Comparison of ENCODE assay signal across 8 cellular contexts in genomic region chr2:200373973-200374416, GRCh38.
DNase-seq lines count a peak whose midpoint lies in the region; ATAC-seq and TF ChIP-seq lines count a peak whose summit lies in the region.

No MANE protein-coding gene starts in this region.

- no peak for TF ChIP-seq POLR2A in suprapubic skin (IDR thresholded peaks at IDR 0.05)

- ATAC-seq in GM18511 (IDR thresholded peaks at IDR 0.05; ENCODE audit: unreplicated experiment) (peak; percentile 92), GM21786 (IDR thresholded peaks at IDR 0.05; ENCODE audit: unreplicated experiment) (peak; percentile 92), right cardiac atrium (no peak)

- no peak for TF ChIP-seq CTCF in epithelial cell of esophagus (IDR thresholded peaks at IDR 0.05; ENCODE audit: insufficient read depth, low read depth, low read length, missing control alignments)
- TF ChIP-seq CTCF in suprapubic skin (IDR thresholded peaks at IDR 0.05), result no peak
- no peak for TF ChIP-seq CTCF in glutamatergic neuron (IDR thresholded peaks at IDR 0.05; ENCODE audit: partially characterized antibody, unreplicated experiment)

- TF ChIP-seq EP300 in suprapubic skin (IDR thresholded peaks at IDR 0.05), result no peak

- H3K27me3 Mint-ChIP-seq in glutamatergic neuron (ENCODE audit: unreplicated experiment), result no peaks in the 10 kb centered on the region

- WGBS in suprapubic skin, result 29% methylated on average over 5 of the region's 5 CpGs
- WGBS in right cardiac atrium, result 61% methylated on average over 5 of the region's 5 CpGs

- H3K27me3 ChIP-seq in suprapubic skin, result no peaks in the 10 kb centered on the region
- no peaks in the 10 kb centered on the region for H3K27me3 ChIP-seq in right cardiac atrium (ENCODE audit: control insufficient read depth, insufficient read depth)

- H3K36me3 ChIP-seq in suprapubic skin, result no peaks in the 10 kb centered on the region

- H3K4me1 ChIP-seq in suprapubic skin (peaks cover 39% of the 10 kb centered on the region), right cardiac atrium (ENCODE audit: control insufficient read depth, insufficient read depth, low read length) (peaks cover 16% of the 10 kb centered on the region)

- no peak overlapping the region for H3K4me3 Mint-ChIP-seq in glutamatergic neuron (ENCODE audit: unreplicated experiment)

- H3K4me1 Mint-ChIP-seq in glutamatergic neuron (ENCODE audit: low read depth, unreplicated experiment), result peaks cover 4% of the 10 kb centered on the region

- no peaks in the 10 kb centered on the region for H3K36me3 Mint-ChIP-seq in glutamatergic neuron (ENCODE audit: unreplicated experiment)

- intact Hi-C loops in right cardiac atrium (cut with DNase I), result no loop called here

- H3K9me3 ChIP-seq in suprapubic skin, result no peaks in the 10 kb centered on the region
- H3K9me3 ChIP-seq in right cardiac atrium (ENCODE audit: control insufficient read depth, low read length), result no peaks in the 10 kb centered on the region

- no peaks in the 10 kb centered on the region for H3K9me3 Mint-ChIP-seq in glutamatergic neuron (ENCODE audit: unreplicated experiment)

- H3K27ac Mint-ChIP-seq in glutamatergic neuron (ENCODE audit: unreplicated experiment), result no peak overlapping the region

- DNase-seq in LoVo (ENCODE audit: low spot score) (peak; percentile 65), epithelial cell of esophagus (ENCODE audit: low read depth) (peak; percentile 36), suprapubic skin (ENCODE audit: low spot score in 2 of 2) (no peak), right cardiac atrium (no peak), NCI-H2081 treated with DMSO at 0.1 percent for 48 hours (lab: John Stamatoyannopoulos, UW) (no peak), glutamatergic neuron (no peak)

- H3K4me3 ChIP-seq in epithelial cell of esophagus (ENCODE audit: low read length), result no peak overlapping the region
- H3K4me3 ChIP-seq in suprapubic skin, result peak overlapping the region; percentile 29
- H3K4me3 ChIP-seq in right cardiac atrium (ENCODE audit: low read length), result no peak overlapping the region

- no peak overlapping the region for H3K27ac ChIP-seq in suprapubic skin
- H3K27ac ChIP-seq in right cardiac atrium (ENCODE audit: low read length), result no peak overlapping the region

Comparison
In these comparisons a context has a peak if more than half of its experiments do, and no peak if none do; other contexts are left out.
1. ATAC-seq: peak in GM18511 (single experiment) and GM21786 (single experiment); none in right cardiac atrium (0 of 2).
2. DNase-seq: peak in LoVo (single experiment) and epithelial cell of esophagus (single experiment); none in suprapubic skin (0 of 2), right cardiac atrium (0 of 3), NCI-H2081 treated with DMSO at 0.1 percent for 48 hours (single experiment) and glutamatergic neuron (single experiment).